In genomic region chr15:60424006-60424405, GRCh38 we compare ENCODE assay signal across 13 cellular contexts. TPM values are rescaled to one million over a fixed set of nuclear protein-coding genes. Genes with fewer than 3 reads are reported as not detected.
DNase-seq lines count a peak whose midpoint lies in the region; ATAC-seq, FAIRE-seq and TF ChIP-seq lines count a peak whose summit lies in the region.
"Had no signal": no experiment of that assay in that cellular context is flagged by ENCODE, and none has a peak within 500 bp of the region (broad histone marks: within the 10 kb centered on the region; RNA-seq: fewer than 3 reads in every experiment).

No MANE protein-coding gene starts in this region.

- H2AFZ ChIP-seq in GM23338 (no peak overlapping the region), endothelial cell of umbilical vein (ENCODE audit: low read depth, low read length) (no peak overlapping the region)

- peaks cover 6% of the 10 kb centered on the region; the same call in 2 of the 3 replicates for H3K4me1 Mint-ChIP-seq in GM23338
- peaks cover 77% of the 10 kb centered on the region for H3K4me1 Mint-ChIP-seq in osteocyte (ENCODE audit: unreplicated experiment)

- H3K9me3 Mint-ChIP-seq in GM23338 = no peaks in the 10 kb centered on the region
- H3K9me3 Mint-ChIP-seq in osteocyte (ENCODE audit: unreplicated experiment) = no peaks in the 10 kb centered on the region

- H3K27me3 Mint-ChIP-seq in GM23338 (ENCODE audit: insufficient read depth, low read depth, poor library complexity) = no peaks in the 10 kb centered on the region
- H3K27me3 Mint-ChIP-seq in osteocyte (ENCODE audit: unreplicated experiment) = no peaks in the 10 kb centered on the region

- H3K9ac ChIP-seq in endothelial cell of umbilical vein (replicated peaks; ENCODE audit: extremely low read depth, insufficient read depth, low read length) = peak overlapping the region; percentile 2

- H3K4me2 ChIP-seq in GM23338 = no peak overlapping the region
- peak overlapping the region; percentile 30 for H3K4me2 ChIP-seq in endothelial cell of umbilical vein (ENCODE audit: insufficient read depth, low read length)

- H3K9me3 ChIP-seq in SJSA1 (replicated peaks) = no peaks in the 10 kb centered on the region
- no peaks in the 10 kb centered on the region for H3K9me3 ChIP-seq in endothelial cell of umbilical vein (replicated peaks; ENCODE audit: control insufficient read depth, insufficient read depth, low read length)

- POLR2A ChIA-PET in endothelial cell of umbilical vein (lab: Charles Lee) = no interaction called here

- FAIRE-seq in endothelial cell of umbilical vein (lab: Jason Lieb, UNC) (no peak), GM12892 (lab: Jason Lieb, UNC) (no peak)
- FAIRE-seq: H1 had no signal

- dilution Hi-C loops in endothelial cell of umbilical vein (cut with MboI; ENCODE audit: extremely low pct_ligation_motif_present, low sequenced_read_pairs) = no loop called here

- intact Hi-C loops in endothelial cell of umbilical vein (cut with micrococcal nuclease) = no loop called here

- H3K9me1 ChIP-seq in endothelial cell of umbilical vein (replicated peaks; ENCODE audit: control insufficient read depth, extremely low read depth, insufficient read depth, low read length) = no peaks in the 10 kb centered on the region

- no peaks in the 10 kb centered on the region for H3K9me2 ChIP-seq in GM23338 (ENCODE audit: insufficient read depth)

- H3K27ac ChIP-seq in GM23338 (ENCODE audit: low read depth) (no peak overlapping the region), SJSA1 (peak overlapping the region; percentile 77), endothelial cell of umbilical vein (ENCODE audit: insufficient read depth, low read depth, low read length) (no peak overlapping the region)

- no peak for ATAC-seq in GM23338
- ATAC-seq in HG03378 (IDR thresholded peaks at IDR 0.05; ENCODE audit: unreplicated experiment) = no peak
- ATAC-seq: left lobe of liver had no signal

- CTCF ChIA-PET in endothelial cell of umbilical vein (lab: Charles Lee) = interaction anchor here (1.1 to 2.2 kb wide), 5 partner anchors 11 to 31 kb away, joined by 3 to 6 read pairs (median 4); no protein-coding TSS in a partner anchor

- H4K20me1 ChIP-seq in GM23338 (replicated peaks; ENCODE audit: insufficient read depth) (no peaks in the 10 kb centered on the region), endothelial cell of umbilical vein (replicated peaks; ENCODE audit: control insufficient read depth, extremely low read depth, insufficient read depth, low read length) (no peaks in the 10 kb centered on the region)

- no peaks in the 10 kb centered on the region for H3F3A ChIP-seq in GM23338 (replicated peaks; ENCODE audit: low read depth)

- no peak overlapping the region for H3K4me3 Mint-ChIP-seq in GM23338
- H3K4me3 Mint-ChIP-seq in osteocyte (ENCODE audit: unreplicated experiment) = no peak overlapping the region

- no peaks in the 10 kb centered on the region for H3K4me1 ChIP-seq in GM23338 (ENCODE audit: insufficient read depth)
- H3K4me1 ChIP-seq in SJSA1 (replicated peaks) = peaks cover 60% of the 10 kb centered on the region
- peaks cover 45% of the 10 kb centered on the region for H3K4me1 ChIP-seq in endothelial cell of umbilical vein (ENCODE audit: control insufficient read depth, extremely low read depth, insufficient read depth, low read length)

- no peak for TF ChIP-seq CTCF in GM23338 (conservative IDR thresholded peaks at IDR 0.05; ENCODE audit: low read depth in 2 of 2)
- no peak for TF ChIP-seq CTCF in endothelial cell of umbilical vein (IDR thresholded peaks at IDR 0.05; ENCODE audit: extremely low read depth in 1 of 2, insufficient read depth in 1 of 2, low read depth in 1 of 2, low read length in 2 of 2)
- TF ChIP-seq CTCF in osteocyte (IDR thresholded peaks at IDR 0.05) = no peak

- BruUV-seq in endothelial cell of umbilical vein (replicated peaks; lab: Mats Ljungman, UMichigan) = no TSS peak

- H3K36me3 Mint-ChIP-seq in GM23338 (ENCODE audit: low read depth) (peaks cover 14% of the 10 kb centered on the region; the same call in 2 of the 3 replicates), osteocyte (ENCODE audit: unreplicated experiment) (peaks cover 8% of the 10 kb centered on the region)

- H3K4me3 ChIP-seq in GM23338 (no peak overlapping the region), SJSA1 (no peak overlapping the region), endothelial cell of umbilical vein (replicated peaks in 1 of 3; ENCODE audit: insufficient read depth in 1 of 3, low read depth in 1 of 3, low read length in 3 of 3) (no peak overlapping the region)

- peak overlapping the region; percentile 8; the same call in 1 of the 2 replicates for H3K27ac Mint-ChIP-seq in GM23338
- peak overlapping the region; percentile 98 for H3K27ac Mint-ChIP-seq in osteocyte (ENCODE audit: unreplicated experiment)

- H3K79me2 ChIP-seq in GM23338 (replicated peaks; ENCODE audit: insufficient read depth) (no peaks in the 10 kb centered on the region), endothelial cell of umbilical vein (ENCODE audit: control insufficient read depth, insufficient read depth, low read length) (no peaks in the 10 kb centered on the region)

- no peak for DNase-seq in GM23338 (ENCODE audit: low spot score)
- no peak for DNase-seq in SJSA1 (ENCODE audit: low read depth in 1 of 2, low spot score in 2 of 2)
- DNase-seq in endothelial cell of umbilical vein (ENCODE audit: low read depth, low spot score) = no peak
- DNase-seq in osteocyte (ENCODE audit: extremely low spot score, unreplicated experiment) = no peak
- DNase-seq in GM12892 (ENCODE audit: insufficient read length) = no peak
- no peak for DNase-seq in pons (ENCODE audit: low spot score)
- no peak for DNase-seq in NCI-H510A (lab: John Stamatoyannopoulos, UW)
- DNase-seq: glutamatergic neuron; NCI-H187; stimulated activated CD4-positive, alpha-beta T cell treated with anti-CD3 and anti-CD28 coated beads, Interleukin-4, amount 100 ng/mL, for 24 hours had no signal

- H3K36me3 ChIP-seq in GM23338 (ENCODE audit: insufficient read depth) = peaks cover 8% of the 10 kb centered on the region; the same call in 1 of the 2 replicates
- H3K36me3 ChIP-seq in SJSA1 = peaks cover 16% of the 10 kb centered on the region
- no peaks in the 10 kb centered on the region for H3K36me3 ChIP-seq in endothelial cell of umbilical vein (ENCODE audit: control insufficient read depth in 2 of 2, extremely low read depth in 1 of 2, insufficient read depth in 2 of 2, low read length in 2 of 2)

- TF ChIP-seq POLR2A in endothelial cell of umbilical vein (IDR thresholded peaks at IDR 0.05; ENCODE audit: low read depth, low read length) (no peak), GM12892 (IDR thresholded peaks at IDR 0.05; ENCODE audit: low read depth, low read length) (no peak)

- H3K27me3 ChIP-seq in GM23338 (ENCODE audit: insufficient read depth) (no peaks in the 10 kb centered on the region), SJSA1 (replicated peaks) (no peaks in the 10 kb centered on the region), endothelial cell of umbilical vein (ENCODE audit: control insufficient read depth in 2 of 2, insufficient read depth in 2 of 2, low read length in 2 of 2) (no peaks in the 10 kb centered on the region)

TF ChIP-seq in GM23338, 12 proteins besides CTCF, POLR2A, EP300 and RAD21 (continues in another document):
- TF ChIP-seq POLR2AphosphoS5 (IDR thresholded peaks at IDR 0.05; ENCODE audit: low read depth) = no peak
- no peak for TF ChIP-seq EZH2 (IDR thresholded peaks at IDR 0.05; ENCODE audit: low read depth, unreplicated experiment)
- TF ChIP-seq ZNF331 (CRISPR knock-in tag; IDR thresholded peaks at IDR 0.05; ENCODE audit: low read depth) = no peak

TF ChIP-seq in endothelial cell of umbilical vein, 7 proteins besides CTCF, POLR2A, EP300 and RAD21 (continues in another document):
- no peak for TF ChIP-seq EZH2 (IDR thresholded peaks at IDR 0.05; ENCODE audit: borderline replicate concordance, low read depth, low read length, severe bottlenecking)
- TF ChIP-seq MYC (IDR thresholded peaks at IDR 0.05; ENCODE audit: low read depth, low read length) = no peak
- TF ChIP-seq JUN (IDR thresholded peaks at IDR 0.05; ENCODE audit: borderline replicate concordance, insufficient read depth, insufficient read length, low read depth) = no peak
- TF ChIP-seq GATA2 (IDR thresholded peaks at IDR 0.05; ENCODE audit: insufficient read depth, insufficient read length, low read depth, low read length) = no peak
- TF ChIP-seq FOS (IDR thresholded peaks at IDR 0.05; ENCODE audit: borderline replicate concordance, insufficient read depth, low read length) = no peak

RNA-seq across cellular contexts. Expression of gene ANXA2, which starts 26.2 kb away (rescaled TPM):
- total RNA-seq in GM23338 (2014; rRNA removed; shearing (Covaris generic)) = 202 and 203 TPM in 2 replicates
- polyA plus RNA-seq in GM23338 (2016; fragmentation: Nextera tagmentation; extraction: Ambion mirVana) (207 and 225 TPM in 2 replicates), endothelial cell of umbilical vein (2,745 and 3,299 TPM in 2 replicates)
- 3,394 and 3,434 TPM in 2 replicates for total RNA-seq in SJSA1 (2014; rRNA removed; shearing (Covaris generic))
- total RNA-seq in endothelial cell of umbilical vein (2,636 and 2,725 TPM in 2 replicates), osteocyte (2,961 and 3,149 TPM in 2 replicates)
- polyA plus RNA-seq in endothelial cell of umbilical vein (2011; cell fraction: cytosol; rRNA removed) = 4,765 and 4,884 TPM in 2 replicates
- polyA plus RNA-seq in endothelial cell of umbilical vein (2011; cell fraction: nucleus; rRNA removed) = 2,911 and 3,170 TPM in 2 replicates
- polyA plus RNA-seq in endothelial cell of umbilical vein (2012) = 3,482 and 4,382 TPM in 2 replicates
- 3,299 and 3,540 TPM in 2 replicates for polyA minus RNA-seq in endothelial cell of umbilical vein
- polyA minus RNA-seq in endothelial cell of umbilical vein (2011; cell fraction: cytosol; rRNA and poly(A)+ RNA removed) = 533 TPM
- polyA minus RNA-seq in endothelial cell of umbilical vein (2011; cell fraction: nucleus; rRNA and poly(A)+ RNA removed) = 990 and 1,101 TPM in 2 replicates
- polyA plus RNA-seq in GM12892 (2012; ENCODE audit: missing spikeins) = 79.4 TPM

RNA-seq across cellular contexts. Expression of gene ICE2, which starts 54.9 kb away (rescaled TPM):
- total RNA-seq in GM23338 (2014; rRNA removed; shearing (Covaris generic)) = 47.8 and 64.3 TPM in 2 replicates
- polyA plus RNA-seq in GM23338 (2016; fragmentation: Nextera tagmentation; extraction: Ambion mirVana) (51.3 and 64.2 TPM in 2 replicates), endothelial cell of umbilical vein (21.8 and 22.1 TPM in 2 replicates)
- total RNA-seq in SJSA1 (2014; rRNA removed; shearing (Covaris generic)) = 25.1 and 28.5 TPM in 2 replicates
- total RNA-seq in endothelial cell of umbilical vein (50.9 and 57.0 TPM in 2 replicates), osteocyte (48.2 and 50.3 TPM in 2 replicates)
- 20.2 and 21.9 TPM in 2 replicates for polyA plus RNA-seq in endothelial cell of umbilical vein (2011; cell fraction: cytosol; rRNA removed)
- polyA plus RNA-seq in endothelial cell of umbilical vein (2011; cell fraction: nucleus; rRNA removed) = 43.4 and 43.7 TPM in 2 replicates
- 24.5 and 43.3 TPM in 2 replicates for polyA plus RNA-seq in endothelial cell of umbilical vein (2012)
- 36.5 and 40.6 TPM in 2 replicates for polyA minus RNA-seq in endothelial cell of umbilical vein
- 32.6 TPM for polyA minus RNA-seq in endothelial cell of umbilical vein (2011; cell fraction: cytosol; rRNA and poly(A)+ RNA removed)
- 58.6 and 71.2 TPM in 2 replicates for polyA minus RNA-seq in endothelial cell of umbilical vein (2011; cell fraction: nucleus; rRNA and poly(A)+ RNA removed)
- polyA plus RNA-seq in GM12892 (2012; ENCODE audit: missing spikeins) = 36.3 TPM

Comparison
In these comparisons a context has a peak if more than half of its experiments do, and no peak if none do; other contexts are left out.
1. RNA of gene ANXA2, which starts 26.2 kb away (total RNA-seq): 3,394 to 3,434 TPM in SJSA1, 2,961 to 3,149 TPM in osteocyte and 2,636 to 2,725 TPM in endothelial cell of umbilical vein; 202 to 203 TPM in GM23338; every median in the first group is over 10 times any median in the second.